In genomic region chr9:98867434-98868168, GRCh38 we compare ENCODE assay signal across 1 cellular context.
TF ChIP-seq lines count a peak whose summit lies in the region.

No MANE protein-coding gene starts in this region.

TF ChIP-seq in SK-N-SH treated with all-trans-retinoic acid at 6 μM for 48 hours, 23 proteins besides CTCF, POLR2A, EP300 and RAD21 (continued from another document):
- TF ChIP-seq, protein P1, sequence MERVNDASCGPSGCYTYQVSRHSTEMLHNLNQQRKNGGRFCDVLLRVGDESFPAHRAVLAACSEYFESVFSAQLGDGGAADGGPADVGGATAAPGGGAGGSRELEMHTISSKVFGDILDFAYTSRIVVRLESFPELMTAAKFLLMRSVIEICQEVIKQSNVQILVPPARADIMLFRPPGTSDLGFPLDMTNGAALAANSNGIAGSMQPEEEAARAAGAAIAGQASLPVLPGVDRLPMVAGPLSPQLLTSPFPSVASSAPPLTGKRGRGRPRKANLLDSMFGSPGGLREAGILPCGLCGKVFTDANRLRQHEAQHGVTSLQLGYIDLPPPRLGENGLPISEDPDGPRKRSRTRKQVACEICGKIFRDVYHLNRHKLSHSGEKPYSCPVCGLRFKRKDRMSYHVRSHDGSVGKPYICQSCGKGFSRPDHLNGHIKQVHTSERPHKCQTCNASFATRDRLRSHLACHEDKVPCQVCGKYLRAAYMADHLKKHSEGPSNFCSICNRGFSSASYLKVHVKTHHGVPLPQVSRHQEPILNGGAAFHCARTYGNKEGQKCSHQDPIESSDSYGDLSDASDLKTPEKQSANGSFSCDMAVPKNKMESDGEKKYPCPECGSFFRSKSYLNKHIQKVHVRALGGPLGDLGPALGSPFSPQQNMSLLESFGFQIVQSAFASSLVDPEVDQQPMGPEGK (CRISPR knock-in tag; IDR thresholded peaks at IDR 0.05; ENCODE audit: borderline replicate concordance): no peak
